ENCODE assay signal across 8 cellular contexts in genomic region chr3:14633819-14634424, GRCh38.
DNase-seq lines count a peak whose midpoint lies in the region; ATAC-seq and TF ChIP-seq lines count a peak whose summit lies in the region.

No MANE protein-coding gene starts in this region.

- H3K27me3 ChIP-seq in OCI-LY1 (ENCODE audit: insufficient read depth, low read length) = peaks cover 24% of the 10 kb centered on the region; the same call in 1 of the 2 replicates

- peak; percentile 29 for DNase-seq in AG08395 (ENCODE audit: low spot score)
- peak; percentile 41 for DNase-seq in activated T-cell treated with anti-CD3 and anti-CD28 coated beads for 48 hours (ENCODE audit: low read depth)
- DNase-seq in fibroblast of pulmonary artery (ENCODE audit: low read depth) = peak; percentile 80
- DNase-seq in posterior cingulate gyrus = peak in 6 of 10 donors; percentile 26 to 91 (median 34)
- DNase-seq in COR-L47 (lab: John Stamatoyannopoulos, UW) = no peak

- intact Hi-C loops in posterior cingulate gyrus (cut with DNase I) = no loop called here

- no peaks in the 10 kb centered on the region for H3K79me2 ChIP-seq in OCI-LY1 (ENCODE audit: insufficient read depth, low read length)

- H3K9me3 ChIP-seq in OCI-LY1 (ENCODE audit: low read length) = no peaks in the 10 kb centered on the region

- TF ChIP-seq CTCF in OCI-LY1 (IDR thresholded peaks at IDR 0.05; ENCODE audit: low read length) = peak; percentile 95
- TF ChIP-seq CTCF in fibroblast of pulmonary artery (IDR thresholded peaks at IDR 0.05; ENCODE audit: low read length, missing control alignments) = peak; percentile 85

- no peak overlapping the region for H3K4me2 ChIP-seq in OCI-LY1 (ENCODE audit: low read length)

- H3K9ac ChIP-seq in OCI-LY1 (ENCODE audit: low read length) = no peak overlapping the region

- H3F3A ChIP-seq in OCI-LY1 (ENCODE audit: insufficient read depth, low read length) = no peaks in the 10 kb centered on the region

- peak; percentile 57 for ATAC-seq in GM18861 (IDR thresholded peaks at IDR 0.05; ENCODE audit: unreplicated experiment)
- ATAC-seq in HG03139 (IDR thresholded peaks at IDR 0.05; ENCODE audit: unreplicated experiment) = no peak

- no peak overlapping the region for H3K27ac ChIP-seq in OCI-LY1 (ENCODE audit: low read depth, low read length, poor library complexity, severe bottlenecking)

- H3K9me2 ChIP-seq in OCI-LY1 (ENCODE audit: low read depth, low read length) = no peaks in the 10 kb centered on the region

- H3K36me3 ChIP-seq in OCI-LY1 (ENCODE audit: insufficient read depth, low read length) = no peaks in the 10 kb centered on the region

- no peak overlapping the region for H2AFZ ChIP-seq in OCI-LY1 (ENCODE audit: low read length)

- H3K4me3 ChIP-seq in OCI-LY1 (ENCODE audit: low read depth, low read length, poor library complexity, severe bottlenecking) (no peak overlapping the region), fibroblast of pulmonary artery (replicated peaks; ENCODE audit: low read depth, low read length) (no peak overlapping the region)

- H3K4me1 ChIP-seq in OCI-LY1 (ENCODE audit: insufficient read depth, low read length, severe bottlenecking) = no peaks in the 10 kb centered on the region

- H4K20me1 ChIP-seq in OCI-LY1 (ENCODE audit: insufficient read depth, low read length) = no peaks in the 10 kb centered on the region
